ENCODE assay signal across 23 cellular contexts in the genomic region with DNA sequence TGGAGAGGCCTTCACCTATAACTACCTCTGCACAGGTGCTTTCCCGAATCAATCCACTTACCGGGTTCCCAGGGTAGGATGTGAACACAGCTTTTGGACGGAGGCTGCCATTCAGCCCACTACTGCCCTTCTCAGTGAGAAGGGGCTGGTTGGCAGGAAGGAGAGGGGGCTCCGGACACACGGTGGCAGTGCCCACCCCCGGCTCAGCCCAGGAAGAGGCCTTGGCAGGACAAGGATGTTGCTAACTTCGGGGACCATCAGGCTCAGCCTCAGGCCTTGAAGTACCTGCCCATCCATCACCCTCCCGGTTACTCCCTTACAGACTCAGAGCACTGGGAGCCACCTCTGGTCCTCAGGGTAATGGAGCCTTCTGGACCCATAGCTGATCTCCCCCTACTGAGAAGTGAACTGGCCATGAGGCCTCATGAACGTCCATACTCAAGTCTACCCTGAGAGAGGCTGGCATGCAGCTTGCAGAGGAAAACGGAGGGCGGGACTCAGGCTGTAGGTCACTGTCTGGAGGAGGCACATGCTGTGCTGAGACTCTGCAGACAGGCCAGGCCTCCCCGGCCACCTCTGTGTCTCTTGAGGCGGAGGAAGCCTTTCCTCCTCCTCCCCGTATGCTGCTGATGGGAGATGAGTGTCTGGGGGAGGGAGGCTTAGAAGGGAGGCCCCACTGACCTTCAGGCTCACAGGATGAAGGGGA.
DNase-seq lines count a peak whose midpoint lies in the region; TF ChIP-seq lines count a peak whose summit lies in the region.
"Had no signal": no experiment of that assay in that cellular context is flagged by ENCODE, and none has a peak within 500 bp of the region (broad histone marks: within the 10 kb centered on the region; RNA-seq: fewer than 3 reads in every experiment).

No MANE protein-coding gene starts in this region.

- H3K36me3 ChIP-seq in neuronal stem cell (replicated peaks in 1 of 2; ENCODE audit: control insufficient read depth in 2 of 2, insufficient read depth in 2 of 2, low read length in 2 of 2) (no peaks in the 10 kb centered on the region), neural progenitor cell (no peaks in the 10 kb centered on the region), mesendoderm (ENCODE audit: control insufficient read depth, insufficient read depth, low read length) (no peaks in the 10 kb centered on the region)

- H4K5ac ChIP-seq in mesendoderm (ENCODE audit: low read length), result no peak overlapping the region

- H3K4ac ChIP-seq in neuronal stem cell (ENCODE audit: low read length) (no peak overlapping the region), mesendoderm (ENCODE audit: low read depth, low read length) (no peak overlapping the region)

- no peak overlapping the region for H3K14ac ChIP-seq in neuronal stem cell (ENCODE audit: low read length)

- H4K8ac ChIP-seq in neuronal stem cell (ENCODE audit: low read depth, low read length) (no peak overlapping the region), mesendoderm (ENCODE audit: low read depth, low read length) (no peak overlapping the region)

- no peak overlapping the region for H3K4me3 Mint-ChIP-seq in activated naive CD4-positive, alpha-beta T cell treated with anti-CD3 and anti-CD28 coated beads, Interleukin-2, amount 10 ng/mL, durations not matched to agents 7 days and 5 days
- no peak overlapping the region for H3K4me3 Mint-ChIP-seq in activated naive CD4-positive, alpha-beta T cell treated with anti-CD3 and anti-CD28 coated beads for 36 hours
- no peak overlapping the region for H3K4me3 Mint-ChIP-seq in neural progenitor cell
- H3K4me3 Mint-ChIP-seq: B cell; CD8-positive, alpha-beta T cell had no signal

- H3K18ac ChIP-seq in neuronal stem cell (ENCODE audit: low read length) (no peak overlapping the region), mesendoderm (ENCODE audit: low read length) (no peak overlapping the region)

- H3K4me1 ChIP-seq in neuronal stem cell (ENCODE audit: control insufficient read depth in 2 of 2, insufficient read depth in 1 of 2, low read depth in 1 of 2, low read length in 2 of 2), result peaks cover 0 to 1% of the 10 kb centered on the region in 2 donors
- H3K4me1 ChIP-seq in neural progenitor cell, result no peaks in the 10 kb centered on the region
- H3K4me1 ChIP-seq in mesendoderm (ENCODE audit: control insufficient read depth, low read depth, low read length), result no peaks in the 10 kb centered on the region

- H3K4me1 Mint-ChIP-seq in activated naive CD4-positive, alpha-beta T cell treated with anti-CD3 and anti-CD28 coated beads, Interleukin-2, amount 10 ng/mL, durations not matched to agents 7 days and 5 days, result no peaks in the 10 kb centered on the region
- no peaks in the 10 kb centered on the region for H3K4me1 Mint-ChIP-seq in activated naive CD4-positive, alpha-beta T cell treated with anti-CD3 and anti-CD28 coated beads for 36 hours (ENCODE audit: low read depth)
- peaks cover 7% of the 10 kb centered on the region for H3K4me1 Mint-ChIP-seq in neural progenitor cell
- H3K4me1 Mint-ChIP-seq: B cell had no signal

- H3K79me2 ChIP-seq in neural progenitor cell (ENCODE audit: low read depth), result no peaks in the 10 kb centered on the region
- H3K79me2 ChIP-seq in mesendoderm (ENCODE audit: control insufficient read depth, insufficient read depth, low read length), result no peaks in the 10 kb centered on the region

- H2AFZ ChIP-seq in neuronal stem cell (ENCODE audit: low read length) (no peak overlapping the region), neural progenitor cell (replicated peaks) (no peak overlapping the region)

- no peaks in the 10 kb centered on the region for H3K9me3 Mint-ChIP-seq in activated naive CD4-positive, alpha-beta T cell treated with anti-CD3 and anti-CD28 coated beads, Interleukin-2, amount 10 ng/mL, durations not matched to agents 7 days and 5 days
- no peaks in the 10 kb centered on the region for H3K9me3 Mint-ChIP-seq in activated naive CD4-positive, alpha-beta T cell treated with anti-CD3 and anti-CD28 coated beads for 36 hours
- peaks cover 2% of the 10 kb centered on the region for H3K9me3 Mint-ChIP-seq in neural progenitor cell
- H3K9me3 Mint-ChIP-seq: CD8-positive, alpha-beta T cell; IgD-negative memory B cell had no signal

- H3K36me3 Mint-ChIP-seq in activated naive CD4-positive, alpha-beta T cell treated with anti-CD3 and anti-CD28 coated beads, Interleukin-2, amount 10 ng/mL, durations not matched to agents 7 days and 5 days, result no peaks in the 10 kb centered on the region
- H3K36me3 Mint-ChIP-seq in activated naive CD4-positive, alpha-beta T cell treated with anti-CD3 and anti-CD28 coated beads for 36 hours (ENCODE audit: low read depth), result no peaks in the 10 kb centered on the region
- no peaks in the 10 kb centered on the region for H3K36me3 Mint-ChIP-seq in neural progenitor cell
- H3K36me3 Mint-ChIP-seq: CD8-positive, alpha-beta T cell had no signal

- peaks cover 27% of the 10 kb centered on the region for H3K27me3 Mint-ChIP-seq in activated naive CD4-positive, alpha-beta T cell treated with anti-CD3 and anti-CD28 coated beads, Interleukin-2, amount 10 ng/mL, durations not matched to agents 7 days and 5 days
- peaks cover 3% of the 10 kb centered on the region for H3K27me3 Mint-ChIP-seq in activated naive CD4-positive, alpha-beta T cell treated with anti-CD3 and anti-CD28 coated beads for 36 hours (ENCODE audit: low read depth)
- H3K27me3 Mint-ChIP-seq in neural progenitor cell (ENCODE audit: insufficient read depth, low read depth), result peaks cover 2% of the 10 kb centered on the region

- H2BK5ac ChIP-seq in neuronal stem cell (ENCODE audit: low read length), result no peak overlapping the region
- H2BK5ac ChIP-seq in mesendoderm (ENCODE audit: low read length), result no peak overlapping the region

- H3K23ac ChIP-seq in neuronal stem cell (ENCODE audit: low read depth, low read length, poor library complexity) (no peak overlapping the region), mesendoderm (ENCODE audit: low read length) (no peak overlapping the region)

- H3F3A ChIP-seq in neural progenitor cell (ENCODE audit: low read depth), result no peaks in the 10 kb centered on the region

- H3K79me1 ChIP-seq in neuronal stem cell (ENCODE audit: low read depth, low read length), result peaks cover 3% of the 10 kb centered on the region
- H3K79me1 ChIP-seq in mesendoderm (ENCODE audit: low read length), result no peaks in the 10 kb centered on the region

- H3K9me3 ChIP-seq in neuronal stem cell (replicated peaks in 1 of 2; ENCODE audit: control insufficient read depth in 2 of 2, insufficient read depth in 1 of 2, low read depth in 1 of 2, low read length in 2 of 2) (no peaks in the 10 kb centered on the region), neural progenitor cell (ENCODE audit: low read depth) (no peaks in the 10 kb centered on the region)

- WGBS in neuronal stem cell (ENCODE audit: extremely low coverage in 2 of 2, insufficient read length in 2 of 2, insufficient replicate concordance in 1 of 2), 2 donors, result no CpG with 5 or more reads among the region's 14 CpGs
- WGBS in mesendoderm (ENCODE audit: extremely low coverage, insufficient coverage, low lambda C conversion rate), result no CpG with 5 or more reads among the region's 14 CpGs

- no peak overlapping the region for H4K91ac ChIP-seq in neuronal stem cell (ENCODE audit: low read depth, low read length, poor library complexity)

- H3K27ac Mint-ChIP-seq in activated naive CD4-positive, alpha-beta T cell treated with anti-CD3 and anti-CD28 coated beads, Interleukin-2, amount 10 ng/mL, durations not matched to agents 7 days and 5 days, result no peak overlapping the region
- H3K27ac Mint-ChIP-seq in activated naive CD4-positive, alpha-beta T cell treated with anti-CD3 and anti-CD28 coated beads for 36 hours, result no peak overlapping the region
- H3K27ac Mint-ChIP-seq in neural progenitor cell, result no peak overlapping the region
- H3K27ac Mint-ChIP-seq: B cell; CD8-positive, alpha-beta T cell had no signal

- no peak overlapping the region for H2BK12ac ChIP-seq in neuronal stem cell (ENCODE audit: low read length)

- CTCF ChIA-PET in activated naive CD4-positive, alpha-beta T cell treated with anti-CD3 and anti-CD28 coated beads, Interleukin-2, amount 10 ng/mL, durations not matched to agents 7 days and 5 days (lab: Charles Lee), result interaction anchor here (0.7 kb wide), 1 partner anchor 265 kb away, joined by 3 read pairs; no protein-coding TSS in a partner anchor
- CTCF ChIA-PET in activated naive CD4-positive, alpha-beta T cell treated with anti-CD3 and anti-CD28 coated beads for 36 hours (lab: Charles Lee), result interaction anchor here (1.1 kb wide), 1 partner anchor 9 kb away, joined by 3 read pairs; no protein-coding TSS in a partner anchor

- H2AK5ac ChIP-seq in neuronal stem cell (ENCODE audit: low read depth, low read length) (peak overlapping the region; percentile 39), mesendoderm (ENCODE audit: low read length) (no peak overlapping the region)

- H2BK120ac ChIP-seq in neuronal stem cell (ENCODE audit: low read depth, low read length) (no peak overlapping the region), mesendoderm (ENCODE audit: low read depth, low read length) (no peak overlapping the region)

- H3K9ac ChIP-seq in neuronal stem cell (ENCODE audit: low read depth, low read length, poor library complexity) (peak overlapping the region; percentile 24), neural progenitor cell (no peak overlapping the region), mesendoderm (ENCODE audit: low read length) (no peak overlapping the region)
- H3K9ac ChIP-seq: KMS-11 had no signal

- TF ChIP-seq CTCF in neural progenitor cell (IDR thresholded peaks at IDR 0.05), result no peak

- DNase-seq in activated naive CD4-positive, alpha-beta T cell treated with anti-CD3 and anti-CD28 coated beads, Interleukin-2, amount 10 ng/mL, durations not matched to agents 7 days and 5 days, result peak; percentile 16
- no peak for DNase-seq in activated naive CD4-positive, alpha-beta T cell treated with anti-CD3 and anti-CD28 coated beads for 36 hours
- DNase-seq in caudate nucleus (lab: John Stamatoyannopoulos, UW) (no peak), neuronal stem cell (ENCODE audit: low spot score) (no peak), substantia nigra (lab: John Stamatoyannopoulos, UW) (no peak), neural progenitor cell (ENCODE audit: low spot score) (no peak), cerebellar cortex (ENCODE audit: low spot score) (no peak), mesendoderm (no peak)
- DNase-seq: CD8-positive, alpha-beta T cell; DMS79 treated with DMSO at 0.1 percent for 48 hours; GF-D8; HCEC 1CT; MM.1S; NCI-H2029; NCI-H2227 treated with DMSO at 0.1 percent for 48 hours; NCI-H526 treated with DMSO at 0.1 percent for 48 hours; RPMI8226; SIG-M5 had no signal

- intact Hi-C loops in activated naive CD4-positive, alpha-beta T cell treated with anti-CD3 and anti-CD28 coated beads for 36 hours (cut with micrococcal nuclease), result loop anchor here (5.0 to 10.0 kb wide), 2 partner anchors 66 to 843 kb away; no protein-coding TSS in a partner anchor

- H3K56ac ChIP-seq in mesendoderm (ENCODE audit: low read length), result no peak overlapping the region

- peak overlapping the region; percentile 15 for H2BK15ac ChIP-seq in neuronal stem cell (ENCODE audit: low read length)
- no peak overlapping the region for H2BK15ac ChIP-seq in mesendoderm (replicated peaks; ENCODE audit: low read depth)

- H3K27ac ChIP-seq in caudate nucleus (ENCODE audit: low read depth, low read length) (peak overlapping the region; percentile 84), neuronal stem cell (replicated peaks; ENCODE audit: low read length) (no peak overlapping the region), substantia nigra (ENCODE audit: low read depth, low read length, poor library complexity, severe bottlenecking) (peak overlapping the region; percentile 86), neural progenitor cell (no peak overlapping the region), mesendoderm (ENCODE audit: low read depth, low read length) (no peak overlapping the region)
- H3K27ac ChIP-seq: 22Rv1, C4-2B, KMS-11 had no signal

- H3K27me3 ChIP-seq in neuronal stem cell (ENCODE audit: control insufficient read depth in 3 of 3, insufficient read depth in 3 of 3, low read depth in 1 of 3, low read length in 3 of 3) (peaks cover 0 to 5% (median 0%) of the 10 kb centered on the region in 3 experiments), neural progenitor cell (no peaks in the 10 kb centered on the region), mesendoderm (ENCODE audit: insufficient read depth, low read length, poor library complexity) (no peaks in the 10 kb centered on the region)

- no peak overlapping the region for H3K4me2 ChIP-seq in neuronal stem cell (ENCODE audit: insufficient read depth, low read length, poor library complexity, severe bottlenecking)
- no peak overlapping the region for H3K4me2 ChIP-seq in neural progenitor cell
- no peak overlapping the region for H3K4me2 ChIP-seq in mesendoderm (ENCODE audit: low read length)
- H3K4me2 ChIP-seq: KMS-11 had no signal

- no peaks in the 10 kb centered on the region for H4K20me1 ChIP-seq in neural progenitor cell (ENCODE audit: low read depth)

- H3K4me3 ChIP-seq in neuronal stem cell (ENCODE audit: low read length in 2 of 2), result no peak overlapping the region
- no peak overlapping the region for H3K4me3 ChIP-seq in neural progenitor cell
- no peak overlapping the region for H3K4me3 ChIP-seq in mesendoderm (ENCODE audit: low read length)

Comparison
In these comparisons a context has a peak if more than half of its experiments do, and no peak if none do; other contexts are left out.
1. H3K27ac ChIP-seq: peak in caudate nucleus (single experiment) and substantia nigra (single experiment); none in neuronal stem cell (single experiment), neural progenitor cell (single experiment) and mesendoderm (single experiment).